Comparison of ENCODE assay signal across 12 cellular contexts in the genomic region with DNA sequence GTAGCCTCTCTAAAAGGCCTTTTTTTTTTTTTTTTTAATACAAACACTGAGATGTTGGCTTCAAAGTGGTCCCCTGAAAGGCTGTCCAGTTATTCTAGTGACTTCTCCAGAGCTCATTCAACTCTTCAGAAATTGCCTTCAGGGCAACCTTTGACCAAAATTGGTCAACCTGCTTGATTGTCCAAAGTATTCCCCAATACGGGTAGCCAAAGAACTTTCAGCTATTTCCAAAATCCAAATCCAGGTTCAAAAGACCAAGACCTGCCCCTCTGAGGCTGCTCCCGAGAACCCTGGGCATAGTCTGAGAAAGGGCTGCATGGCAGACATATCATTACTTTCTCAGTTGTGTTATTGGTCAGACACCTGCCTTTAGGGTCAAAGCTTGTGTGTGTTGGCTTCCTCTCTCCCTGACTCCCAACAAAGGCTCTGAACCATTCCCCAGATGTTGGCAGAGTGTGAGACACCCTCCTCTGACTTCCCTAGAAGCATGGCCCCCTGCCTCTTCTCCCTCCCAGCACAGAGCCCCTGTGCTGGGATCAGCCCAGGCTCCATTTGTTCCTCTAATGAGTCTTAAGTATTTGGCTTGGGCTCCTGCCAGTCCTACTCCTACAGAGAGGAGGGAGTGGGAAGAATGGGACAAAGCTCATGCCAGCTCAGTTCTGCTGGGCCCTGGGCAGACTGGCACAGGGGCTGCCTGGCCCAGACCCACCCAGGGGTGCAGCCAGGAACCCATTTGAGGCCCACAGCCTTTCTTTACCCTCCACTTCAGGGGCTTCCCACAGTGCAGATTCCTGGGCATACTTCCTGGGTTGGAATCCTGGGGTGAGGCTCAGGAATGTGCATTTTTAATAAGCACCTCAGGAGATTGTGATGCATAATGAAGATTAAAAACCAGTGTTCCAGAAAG. TPM values are rescaled to one million over a fixed set of nuclear protein-coding genes. Genes with fewer than 3 reads are reported as not detected.
A peak's percentile ranks its signal among the peaks of the same experiment; 100 is the strongest.
DNase-seq lines count a peak whose midpoint lies in the region; ATAC-seq and TF ChIP-seq lines count a peak whose summit lies in the region.
"Had no signal": no experiment of that assay in that cellular context is flagged by ENCODE, and none has a peak within 500 bp of the region (broad histone marks: within the 10 kb centered on the region; RNA-seq: fewer than 3 reads in every experiment).

No MANE protein-coding gene starts in this region.

- H3K36me3 ChIP-seq in mucosa of descending colon (ENCODE audit: low read depth) = peaks cover 3% of the 10 kb centered on the region

- peaks cover 20% of the 10 kb centered on the region for H3K36me3 Mint-ChIP-seq in chondrocyte (ENCODE audit: low read depth)
- H3K36me3 Mint-ChIP-seq in activated CD4-positive, alpha-beta T cell treated with anti-CD3 and anti-CD28 coated beads, Interleukin-2, amount 10 ng/mL, durations not matched to agents 24 days and 14 days (ENCODE audit: low read depth) = peaks cover 7% of the 10 kb centered on the region

- peaks cover under 1% of the 10 kb centered on the region for H3K9me3 Mint-ChIP-seq in chondrocyte (ENCODE audit: low read depth)
- H3K9me3 Mint-ChIP-seq in activated CD4-positive, alpha-beta T cell treated with anti-CD3 and anti-CD28 coated beads, Interleukin-2, amount 10 ng/mL, durations not matched to agents 24 days and 14 days = no peaks in the 10 kb centered on the region

- POLR2A ChIA-PET in HEK293T (lab: Yijun Ruan, JAX) = no interaction called here

- peaks cover 40% of the 10 kb centered on the region for H3K4me1 Mint-ChIP-seq in chondrocyte (ENCODE audit: low read depth)
- H3K4me1 Mint-ChIP-seq in activated CD4-positive, alpha-beta T cell treated with anti-CD3 and anti-CD28 coated beads, Interleukin-2, amount 10 ng/mL, durations not matched to agents 24 days and 14 days = no peaks in the 10 kb centered on the region

- no peaks in the 10 kb centered on the region for H3K27me3 Mint-ChIP-seq in chondrocyte (ENCODE audit: low read depth)
- peaks cover 9% of the 10 kb centered on the region for H3K27me3 Mint-ChIP-seq in activated CD4-positive, alpha-beta T cell treated with anti-CD3 and anti-CD28 coated beads, Interleukin-2, amount 10 ng/mL, durations not matched to agents 24 days and 14 days

- H3K4me3 ChIP-seq in LNCaP clone FGC (ENCODE audit: low read depth, low read length) (no peak overlapping the region), mucosa of descending colon (no peak overlapping the region)

- peak; percentile 66 for ATAC-seq in mucosa of descending colon
- no peak for ATAC-seq in GM19397 (IDR thresholded peaks at IDR 0.05; ENCODE audit: unreplicated experiment)
- ATAC-seq: activated naive CD4-positive, alpha-beta T cell treated with anti-CD3 and anti-CD28 coated beads, Interleukin-2, amount 50 U/mL, for 72 hours had no signal

- intact Hi-C loops in mucosa of descending colon (cut with DNase I, micrococcal nuclease) = no loop called here
- intact Hi-C loops in activated CD4-positive, alpha-beta T cell treated with anti-CD3 and anti-CD28 coated beads, Interleukin-2, amount 10 ng/mL, durations not matched to agents 24 days and 14 days (cut with micrococcal nuclease) = no loop called here

- peak overlapping the region; percentile 8 for H3K4me3 Mint-ChIP-seq in chondrocyte (ENCODE audit: unreplicated experiment)
- H3K4me3 Mint-ChIP-seq in activated CD4-positive, alpha-beta T cell treated with anti-CD3 and anti-CD28 coated beads, Interleukin-2, amount 10 ng/mL, durations not matched to agents 24 days and 14 days = no peak overlapping the region

- CTCF ChIA-PET in HEK293T (lab: Yijun Ruan, JAX) = no interaction called here

- H3K27ac Mint-ChIP-seq in chondrocyte (ENCODE audit: unreplicated experiment) = peak overlapping the region; percentile 93
- no peak overlapping the region for H3K27ac Mint-ChIP-seq in activated CD4-positive, alpha-beta T cell treated with anti-CD3 and anti-CD28 coated beads, Interleukin-2, amount 10 ng/mL, durations not matched to agents 24 days and 14 days
- H3K27ac Mint-ChIP-seq: activated naive CD4-positive, alpha-beta T cell treated with anti-CD3 and anti-CD28 coated beads, Interleukin-2, amount 50 U/mL, for 72 hours had no signal

- peak; percentile 42 for DNase-seq in AG08395 (ENCODE audit: low spot score)
- peak; percentile 52 for DNase-seq in LNCaP clone FGC (ENCODE audit: low read depth)
- no peak for DNase-seq in chondrocyte (ENCODE audit: low spot score)
- peak in 1 of 3 donors; percentile 67 for DNase-seq in mucosa of descending colon
- DNase-seq in NCI-H510A (lab: John Stamatoyannopoulos, UW) = no peak
- no peak for DNase-seq in HEK293T (ENCODE audit: extremely low spot score)
- DNase-seq in activated CD4-positive, alpha-beta T cell treated with anti-CD3 and anti-CD28 coated beads, Interleukin-2, amount 10 ng/mL, durations not matched to agents 24 days and 14 days = no peak
- DNase-seq: DND-41; stimulated activated CD4-positive, alpha-beta T cell treated with anti-CD3 and anti-CD28 coated beads, Interleukin-4, amount 100 ng/mL, for 4 hours; T-helper 1 cell had no signal

- TF ChIP-seq CTCF in LNCaP clone FGC (IDR thresholded peaks at IDR 0.05; ENCODE audit: control insufficient read depth, extremely low read depth, insufficient read depth) (no peak), chondrocyte (IDR thresholded peaks at IDR 0.05) (no peak), mucosa of descending colon (IDR thresholded peaks at IDR 0.05) (no peak)

- H3K9me3 ChIP-seq in mucosa of descending colon = peaks cover 7% of the 10 kb centered on the region

- H3K4me1 ChIP-seq in mucosa of descending colon (ENCODE audit: low read depth) = peaks cover 3% of the 10 kb centered on the region

TF ChIP-seq in HEK293T, 16 proteins besides CTCF, POLR2A, EP300 and RAD21:
- TF ChIP-seq SUZ12 (IDR thresholded peaks at IDR 0.05) (no peak), NFRKB (IDR thresholded peaks at IDR 0.05) (no peak), ZNF384 (IDR thresholded peaks at IDR 0.05) (no peak), ELF4 (IDR thresholded peaks at IDR 0.05) (no peak), L3MBTL2 (conservative IDR thresholded peaks at IDR 0.05) (no peak), ARNT (IDR thresholded peaks at IDR 0.05) (no peak), BHLHE40 (IDR thresholded peaks at IDR 0.05; ENCODE audit: borderline replicate concordance) (no peak), FOXM1 (IDR thresholded peaks at IDR 0.05; ENCODE audit: borderline replicate concordance) (no peak), CTBP1 (IDR thresholded peaks at IDR 0.05; ENCODE audit: borderline replicate concordance) (no peak), HDGF (IDR thresholded peaks at IDR 0.05; ENCODE audit: borderline replicate concordance) (no peak), FOXK2 (IDR thresholded peaks at IDR 0.05) (no peak), SP1 (IDR thresholded peaks at IDR 0.05) (no peak), TARDBP (IDR thresholded peaks at IDR 0.05) (no peak), FOXA1 (IDR thresholded peaks at IDR 0.05) (no peak), LEF1 (IDR thresholded peaks at IDR 0.05; ENCODE audit: borderline replicate concordance) (no peak), PKNOX1 (IDR thresholded peaks at IDR 0.05) (no peak)

RNA-seq across cellular contexts. Expression of gene TNKS1BP1, which starts 30.3 kb away (rescaled TPM):
- total RNA-seq in chondrocyte (112 to 181 TPM (median 164 TPM) in 3 replicates), mucosa of descending colon (100 to 1,000 TPM in 1 of 3 donors, 10 to 100 TPM in 2; 90.0 to 149 (median 94.3) TPM)
- 23.7 and 24.2 TPM in 2 replicates for total RNA-seq in activated CD4-positive, alpha-beta T cell treated with anti-CD3 and anti-CD28 coated beads, Interleukin-2, amount 10 ng/mL, durations not matched to agents 24 days and 14 days

RNA-seq across cellular contexts. Expression of gene SSRP1, which starts 41.2 kb away (rescaled TPM):
- total RNA-seq in chondrocyte (56.8 to 76.3 TPM (median 58.8 TPM) in 3 replicates), mucosa of descending colon (10 to 100 TPM; 59.5 to 79.3 (median 65.8) TPM)
- 253 and 256 TPM in 2 replicates for total RNA-seq in activated CD4-positive, alpha-beta T cell treated with anti-CD3 and anti-CD28 coated beads, Interleukin-2, amount 10 ng/mL, durations not matched to agents 24 days and 14 days

RNA-seq across cellular contexts. Expression of gene P2RX3, which starts 43.7 kb away (rescaled TPM):
- not detected in 3 replicates for total RNA-seq in chondrocyte
- not detected for total RNA-seq in mucosa of descending colon
- not detected in 2 replicates for total RNA-seq in activated CD4-positive, alpha-beta T cell treated with anti-CD3 and anti-CD28 coated beads, Interleukin-2, amount 10 ng/mL, durations not matched to agents 24 days and 14 days
- total RNA-seq: activated naive CD4-positive, alpha-beta T cell treated with anti-CD3 and anti-CD28 coated beads, Interleukin-2, amount 50 U/mL, for 72 hours had no signal

RNA-seq across cellular contexts. Expression of gene APLNR, which starts 57.4 kb away (rescaled TPM):
- not detected in 3 replicates for total RNA-seq in chondrocyte
- 1 to 10 TPM; 2.4 to 5.7 (median 2.8) TPM for total RNA-seq in mucosa of descending colon
- not detected in 2 replicates for total RNA-seq in activated CD4-positive, alpha-beta T cell treated with anti-CD3 and anti-CD28 coated beads, Interleukin-2, amount 10 ng/mL, durations not matched to agents 24 days and 14 days
- total RNA-seq: activated naive CD4-positive, alpha-beta T cell treated with anti-CD3 and anti-CD28 coated beads, Interleukin-2, amount 50 U/mL, for 72 hours had no signal

Comparison
In these comparisons a context has a peak if more than half of its experiments do, and no peak if none do; other contexts are left out.
1. DNase-seq: peak in AG08395 (single experiment) and LNCaP clone FGC (single experiment); none in chondrocyte (single experiment), NCI-H510A (single experiment), HEK293T (single experiment) and activated CD4-positive, alpha-beta T cell treated with anti-CD3 and anti-CD28 coated beads, Interleukin-2, amount 10 ng/mL, durations not matched to agents 24 days and 14 days (single experiment).